In the genomic region with DNA sequence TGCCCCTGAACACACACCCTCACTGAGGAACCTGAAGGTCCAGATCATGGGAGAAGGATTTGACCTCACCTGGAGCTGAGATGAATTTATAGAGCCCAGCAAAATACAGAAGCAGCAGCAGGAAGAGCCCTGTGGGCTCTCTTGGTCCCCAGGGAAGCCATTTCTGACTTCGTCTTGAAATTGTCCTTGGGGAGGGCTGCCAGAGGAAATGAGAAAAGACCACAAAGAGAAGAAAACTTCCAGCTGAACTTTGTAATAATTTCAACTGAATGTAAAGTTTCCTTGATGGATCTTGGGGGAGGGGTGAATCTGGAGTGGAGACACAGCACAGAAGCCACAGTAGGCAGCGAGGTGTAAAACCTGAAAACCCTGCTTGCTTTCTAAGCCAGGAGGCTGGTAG, we compare ENCODE assay signal across 20 cellular contexts.
"Had no signal": no experiment of that assay in that cellular context is flagged by ENCODE, and none has a peak within 500 bp of the region (broad histone marks: within the 10 kb centered on the region; RNA-seq: fewer than 3 reads in every experiment).

No MANE protein-coding gene starts in this region.

- H3K27me3 ChIP-seq: dorsolateral prefrontal cortex, esophagus muscularis mucosa, foreskin keratinocyte, gastroesophageal sphincter, heart right ventricle, left lung had no signal

- H3K36me3 ChIP-seq: esophagus muscularis mucosa, gastroesophageal sphincter, heart right ventricle, left lung, lower lobe of right lung had no signal

- H3K9me3 ChIP-seq: lower lobe of right lung, mucosa of descending colon had no signal

- H3K4me3 ChIP-seq: coronary artery, dorsolateral prefrontal cortex, esophagus muscularis mucosa, gastroesophageal sphincter, heart right ventricle, left lung, lower lobe of right lung, mucosa of descending colon had no signal

- ATAC-seq: foreskin keratinocyte; gastroesophageal sphincter; heart right ventricle; left cardiac atrium; left lung; left ventricle myocardium superior; lower lobe of right lung; mucosa of descending colon; naive thymus-derived CD8-positive, alpha-beta T cell had no signal

- H3K27ac ChIP-seq: coronary artery, dorsolateral prefrontal cortex, esophagus muscularis mucosa, foreskin keratinocyte, gastroesophageal sphincter, heart right ventricle, left lung, lower lobe of right lung had no signal

- H3K4me1 ChIP-seq: esophagus muscularis mucosa, foreskin keratinocyte, gastroesophageal sphincter, heart right ventricle, left lung, lower lobe of right lung had no signal

- DNase-seq: dermis blood vessel endothelial cell; dorsolateral prefrontal cortex; effector CD4-positive, alpha-beta T cell; effector memory CD4-positive, alpha-beta T cell; foreskin keratinocyte; glutamatergic neuron; head of caudate nucleus; heart right ventricle; hippocampal formation; left cardiac atrium; left lung; left ventricle myocardium superior; lower lobe of right lung; mesenchymal stem cell; mucosa of descending colon; naive B cell; naive thymus-derived CD8-positive, alpha-beta T cell had no signal
